16 cellular contexts compared by ENCODE assay signal in genomic region chr3:183193762-183194701, GRCh38.
A peak's percentile ranks its signal among the peaks of the same experiment; 100 is the strongest.
DNase-seq lines count a peak whose midpoint lies in the region; ATAC-seq and FAIRE-seq lines count a peak whose summit lies in the region.
"Had no signal": no experiment of that assay in that cellular context is flagged by ENCODE, and none has a peak within 500 bp of the region (broad histone marks: within the 10 kb centered on the region; RNA-seq: fewer than 3 reads in every experiment).

No MANE protein-coding gene starts in this region.

- in situ Hi-C loops in KBM-7 (cut with MboI; ENCODE audit: low pct_unique_long_range_greater_than_20kb, low sequenced_read_pairs): loop anchor here (25.0 kb wide), 1 partner anchor 193 kb away; no protein-coding TSS in a partner anchor

- H3K27ac ChIP-seq in caudate nucleus (ENCODE audit: low read depth, low read length): no peak overlapping the region
- H3K27ac ChIP-seq: gastroesophageal sphincter, lower lobe of right lung had no signal

- peak; percentile 43 for FAIRE-seq in endometrium (lab: Jason Lieb, UNC)

- DNase-seq in DMS153 (lab: John Stamatoyannopoulos, UW) (peak; percentile 71), KBM-7 (peak; percentile 30), NCI-H2196 treated with DMSO at 0.1 percent for 48 hours (lab: John Stamatoyannopoulos, UW; ENCODE audit: unreplicated experiment) (peak; percentile 70), caudate nucleus (lab: John Stamatoyannopoulos, UW) (no peak)
- DNase-seq: activated effector memory CD4-positive, alpha-beta T cell treated with Interleukin-2 at 50 U/mL for 16 hours; anterior cingulate cortex; lower lobe of right lung; naive thymus-derived CD8-positive, alpha-beta T cell; RPMI8226; stimulated activated naive CD4-positive, alpha-beta T cell treated with Interleukin-2 at 50 U/mL for 16 hours had no signal

- ATAC-seq in HG03097 (IDR thresholded peaks at IDR 0.05; ENCODE audit: low FRiP score, unreplicated experiment) (no peak), HG02678 (IDR thresholded peaks at IDR 0.05; ENCODE audit: unreplicated experiment) (no peak), HG03095 (IDR thresholded peaks at IDR 0.05; ENCODE audit: unreplicated experiment) (no peak)
- ATAC-seq: activated CD4-positive, CD25-positive, alpha-beta regulatory T cell treated with anti-CD3 and anti-CD28 coated beads, Interleukin-2, amount 50 U/mL, for 24 hours; gastroesophageal sphincter; naive thymus-derived CD8-positive, alpha-beta T cell had no signal

Comparison
In these comparisons a context has a peak if more than half of its experiments do, and no peak if none do; other contexts are left out.
1. DNase-seq: peak in DMS153 (single experiment), KBM-7 (single experiment) and NCI-H2196 treated with DMSO at 0.1 percent for 48 hours (single experiment); none in caudate nucleus (0 of 61).